Comparison of ENCODE assay signal across 1 cellular context in genomic region chr15:43440721-43441281, GRCh38.
TF ChIP-seq lines count a peak whose summit lies in the region.

No MANE protein-coding gene starts in this region.

TF ChIP-seq in K562, 482 proteins besides CTCF, POLR2A, EP300 and RAD21 (continued from another document and continues in another):
- TF ChIP-seq POU5F1 (IDR thresholded peaks at IDR 0.05; ENCODE audit: borderline replicate concordance, low read depth, low read length, partially characterized antibody) (no peak), MNT (conservative IDR thresholded peaks at IDR 0.05) (peak in 1 of 2 experiments; percentile 46; a peak in 1 of 4 replicates), CREB3L1 (IDR thresholded peaks at IDR 0.05; ENCODE audit: borderline replicate concordance, low read depth) (0 out of 2 replicates have a peak, but pooled peaks have one; percentile 36), SMAD2 (IDR thresholded peaks at IDR 0.05; ENCODE audit: low read depth, low read length) (no peak), KAT8 (IDR thresholded peaks at IDR 0.05; ENCODE audit: low read depth) (no peak), GTF2E2 (tag; IDR thresholded peaks at IDR 0.05) (0 out of 2 replicates have a peak, but pooled peaks have one; percentile 41), RBM34 (IDR thresholded peaks at IDR 0.05; ENCODE audit: borderline replicate concordance, insufficient read depth, low read length) (no peak), CREB1 (IDR thresholded peaks at IDR 0.05) (no peak), CREB1 (CRISPR knock-in tag; IDR thresholded peaks at IDR 0.05) (0 out of 2 replicates have a peak, but pooled peaks have one; percentile 41), KLF10 (CRISPR knock-in tag; IDR thresholded peaks at IDR 0.05) (no peak), NCOA1 (IDR thresholded peaks at IDR 0.05; ENCODE audit: low read depth) (peak; percentile 46; the same call in 1 of the 2 replicates), ZNF639 (CRISPR knock-in tag; conservative IDR thresholded peaks at IDR 0.05 in 1 of 2, IDR thresholded peaks at IDR 0.05 in 1 of 2) (no peak), ZKSCAN1 (IDR thresholded peaks at IDR 0.05; ENCODE audit: low read depth, low read length) (peak; percentile 60; the same call in 1 of the 2 replicates), TSHZ1 (CRISPR knock-in tag; IDR thresholded peaks at IDR 0.05) (no peak), ZNF511 (CRISPR knock-in tag; IDR thresholded peaks at IDR 0.05) (no peak), ZNF444 (CRISPR knock-in tag; IDR thresholded peaks at IDR 0.05) (no peak), JUND (IDR thresholded peaks at IDR 0.05; ENCODE audit: borderline replicate concordance, low read depth, low read length) (peak; percentile 99), JUND (tag; IDR thresholded peaks at IDR 0.05; ENCODE audit: borderline replicate concordance, low read depth, low read length) (peak; percentile 100), FOXK2 (conservative IDR thresholded peaks at IDR 0.05 in 1 of 2, IDR thresholded peaks at IDR 0.05 in 1 of 2; ENCODE audit: low read depth in 2 of 2) (peak in 1 of 2 experiments; percentile 56; a peak in 1 of 4 replicates), CHD7 (IDR thresholded peaks at IDR 0.05; ENCODE audit: low read depth, low read length) (no peak), IRF9 (tag; IDR thresholded peaks at IDR 0.05) (peak; percentile 62; the same call in 1 of the 2 replicates), MTA1 (IDR thresholded peaks at IDR 0.05; ENCODE audit: borderline replicate concordance) (0 out of 2 replicates have a peak, but pooled peaks have one; percentile 58), C11orf30 (IDR thresholded peaks at IDR 0.05; ENCODE audit: low read depth) (peak; percentile 96), ZC3H4 (CRISPR knock-in tag; IDR thresholded peaks at IDR 0.05; ENCODE audit: borderline replicate concordance) (no peak), ZNF592 (IDR thresholded peaks at IDR 0.05) (peak; percentile 71), ZNF316 (IDR thresholded peaks at IDR 0.05) (peak; percentile 97), TCFL5 (CRISPR knock-in tag; conservative IDR thresholded peaks at IDR 0.05) (no peak), CEBPB (tag; IDR thresholded peaks at IDR 0.05) (peak; percentile 96), NFE2 (IDR thresholded peaks at IDR 0.05; ENCODE audit: low read depth) (peak; percentile 99)
